1 cellular context compared by ENCODE assay signal in the genomic region with DNA sequence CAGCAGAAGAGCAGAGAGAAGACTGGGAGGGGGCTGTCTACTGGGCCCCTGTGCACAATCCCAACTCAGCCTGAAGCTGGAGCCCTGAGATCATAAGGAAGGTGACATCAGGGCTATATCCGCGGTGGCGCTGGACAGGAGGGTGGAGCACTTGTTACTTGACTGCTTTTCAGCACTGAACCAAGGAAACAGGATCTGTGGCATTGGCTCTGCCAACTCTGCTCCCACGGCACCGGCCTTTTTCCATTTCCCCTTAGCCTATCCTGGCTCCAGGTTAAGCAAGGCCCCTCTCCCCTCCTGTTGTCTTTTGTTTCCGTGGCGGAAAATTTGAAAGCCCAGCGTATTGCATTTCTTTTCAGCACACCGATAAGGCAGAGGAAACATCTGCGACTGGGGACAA.
TF ChIP-seq lines count a peak whose summit lies in the region.

No MANE protein-coding gene starts in this region.

TF ChIP-seq in H1, 55 proteins besides CTCF, POLR2A, EP300 and RAD21:
- TF ChIP-seq GTF2F1 (IDR thresholded peaks at IDR 0.05; ENCODE audit: borderline replicate concordance, low read depth, low read length) (no peak), KDM4A (IDR thresholded peaks at IDR 0.05; ENCODE audit: low read depth, low read length, severe bottlenecking) (no peak), TAF7 (optimal IDR thresholded peaks at IDR 0.05; ENCODE audit: borderline replicate concordance, low read depth, low read length) (no peak), ZNF274 (IDR thresholded peaks at IDR 0.05; ENCODE audit: borderline replicate concordance, extremely low read depth, low read length) (no peak), EZH2 (IDR thresholded peaks at IDR 0.05; ENCODE audit: low read depth, low read length, severe bottlenecking) (no peak), JUN (IDR thresholded peaks at IDR 0.05; ENCODE audit: low read depth, low read length) (no peak)
TF ChIP-seq in H1: peak in this region for 0.
